14 cellular contexts compared by ENCODE assay signal in genomic region chr11:69320756-69321741, GRCh38. TPM values are rescaled to one million over a fixed set of nuclear protein-coding genes. Genes with fewer than 3 reads are reported as not detected.
DNase-seq lines count a peak whose midpoint lies in the region; TF ChIP-seq lines count a peak whose summit lies in the region.
"Had no signal": no experiment of that assay in that cellular context is flagged by ENCODE, and none has a peak within 500 bp of the region (broad histone marks: within the 10 kb centered on the region; RNA-seq: fewer than 3 reads in every experiment).

No MANE protein-coding gene starts in this region.

- H3K79me2 ChIP-seq in PC-9 (ENCODE audit: low read depth), result peaks cover 100% of the 10 kb centered on the region

- H3K36me3 ChIP-seq in PC-9 (ENCODE audit: low read depth) (peaks cover 58% of the 10 kb centered on the region), spleen (no peaks in the 10 kb centered on the region)
- H3K36me3 ChIP-seq: suprapubic skin had no signal

- H3F3A ChIP-seq in PC-9 (ENCODE audit: insufficient read depth, low read depth), result peaks cover 76% of the 10 kb centered on the region

- H3K4me1 ChIP-seq in PC-9 (replicated peaks; ENCODE audit: insufficient read depth) (peaks cover 73% of the 10 kb centered on the region), spleen (peaks cover 0 to 7% (median 0%) of the 10 kb centered on the region in 6 donors)

- POLR2A ChIA-PET in PC-9 (lab: Charles Lee; ENCODE audit: unreplicated experiment), result interaction anchor here (0.5 to 0.8 kb wide), 3 partner anchors 8 to 42 kb away, joined by 3 to 8 read pairs (median 7); no protein-coding TSS in a partner anchor

- TF ChIP-seq POLR2A in spleen (IDR thresholded peaks at IDR 0.05), result no peak

- H3K27ac ChIP-seq in PC-9, result peak overlapping the region; percentile 93
- H3K27ac ChIP-seq in spleen, result no peak overlapping the region
- H3K27ac ChIP-seq in substantia nigra (ENCODE audit: low read depth, low read length, poor library complexity, severe bottlenecking), result no peak overlapping the region
- H3K27ac ChIP-seq: 22Rv1, suprapubic skin had no signal

- H4K20me1 ChIP-seq in PC-9 (ENCODE audit: insufficient read depth), result peaks cover 53% of the 10 kb centered on the region

- peak overlapping the region; percentile 45; the same call in 1 of the 2 replicates for H3K4me3 ChIP-seq in PC-9
- H3K4me3 ChIP-seq in fibroblast of mammary gland (ENCODE audit: control insufficient read depth, low read depth, low read length), result no peak overlapping the region
- H3K4me3 ChIP-seq in spleen, result no peak overlapping the region
- H3K4me3 ChIP-seq: suprapubic skin had no signal

- no peaks in the 10 kb centered on the region for H3K9me2 ChIP-seq in PC-9 (ENCODE audit: insufficient read depth)

- intact Hi-C loops in PC-9 (cut with micrococcal nuclease; ENCODE audit: unreplicated experiment), result loop anchor here (1.0 kb wide), 1 partner anchor 20 kb away; no protein-coding TSS in a partner anchor
- intact Hi-C loops in spleen (cut with DNase I; ENCODE audit: low total_unique reads), result no loop called here

- CTCF ChIA-PET in PC-9 (lab: Charles Lee), result no interaction called here

- BruUV-seq in PC-9 (replicated peaks; lab: Mats Ljungman, UMichigan), result TSS peak; percentile 73

- TF ChIP-seq CTCF in PC-9 (conservative IDR thresholded peaks at IDR 0.05) (no peak), fibroblast of mammary gland (conservative IDR thresholded peaks at IDR 0.05; ENCODE audit: control insufficient read depth, insufficient read depth, low read depth, low read length) (no peak), spleen (IDR thresholded peaks at IDR 0.05 in 8 of 11, conservative IDR thresholded peaks at IDR 0.05 in 3 of 11) (no peak)

- H3K27me3 ChIP-seq in PC-9 (ENCODE audit: insufficient read depth, low read depth) (no peaks in the 10 kb centered on the region), spleen (replicated peaks in 1 of 7) (no peaks in the 10 kb centered on the region)
- H3K27me3 ChIP-seq: suprapubic skin had no signal

- H3K9me3 ChIP-seq in PC-9 (ENCODE audit: insufficient read depth, low read depth) (no peaks in the 10 kb centered on the region), spleen (peaks cover 0 to 10% (median 3%) of the 10 kb centered on the region in 8 donors)
- H3K9me3 ChIP-seq: suprapubic skin had no signal

- DNase-seq in activated CD4-positive, CD25-positive, alpha-beta regulatory T cell treated with anti-CD3 and anti-CD28 coated beads, Interleukin-2, amount 50 U/mL, for 72 hours, result peak; percentile 12
- DNase-seq in activated CD4-positive, CD25-positive, alpha-beta regulatory T cell (lab: John Stamatoyannopoulos, UW), result no peak
- peak; percentile 52 to 79 for DNase-seq in PC-9
- peak; percentile 47 for DNase-seq in fibroblast of mammary gland (ENCODE audit: low read depth)
- DNase-seq in spleen, result peak; percentile 21
- no peak for DNase-seq in substantia nigra (lab: John Stamatoyannopoulos, UW)
- DNase-seq in NCI-H1417 (lab: John Stamatoyannopoulos, UW), result no peak
- DNase-seq in NCI-H146 treated with DMSO at 0.1 percent for 48 hours (lab: John Stamatoyannopoulos, UW; ENCODE audit: unreplicated experiment), result no peak
- DNase-seq: activated CD8-positive, alpha-beta memory T cell treated with anti-CD3 and anti-CD28 coated beads, Interleukin-2, amount 50 U/mL, for 4 hours; natural killer cell; NCI-H1092 treated with DMSO at 0.1 percent for 48 hours had no signal

- no peak overlapping the region for H2AFZ ChIP-seq in PC-9

- WGBS in spleen, 5 donors, result 87 to 94% (median 89%) methylated on average over 9 to 10 of the region's 10 CpGs

- H3K4me2 ChIP-seq in PC-9, result peak overlapping the region; percentile 79

RNA-seq across cellular contexts. Expression of gene MYEOV, which starts 27.1 kb away (rescaled TPM):
- total RNA-seq in PC-9 (2021), result 182 and 232 TPM in 2 replicates
- total RNA-seq in spleen, result 1 to 10 TPM in 2 of 7 donors, under 1 TPM in 3, not detected in 2; 0.36 to 1.4 (median 0.52) TPM
- under 1 TPM; 0.06 to 0.43 (median 0.12) TPM for polyA plus RNA-seq in spleen
- total RNA-seq: SK-MEL-5 had no signal

Comparison
In these comparisons a context has a peak if more than half of its experiments do, and no peak if none do; other contexts are left out.
1. DNase-seq: peak in activated CD4-positive, CD25-positive, alpha-beta regulatory T cell treated with anti-CD3 and anti-CD28 coated beads, Interleukin-2, amount 50 U/mL, for 72 hours (single experiment), PC-9 (2 of 2), fibroblast of mammary gland (single experiment) and spleen (single experiment); none in activated CD4-positive, CD25-positive, alpha-beta regulatory T cell (0 of 4), substantia nigra (0 of 49), NCI-H1417 (0 of 3) and NCI-H146 treated with DMSO at 0.1 percent for 48 hours (single experiment).
2. RNA of gene MYEOV, which starts 27.1 kb away (total RNA-seq): 182 to 232 TPM in PC-9; 0.36 to 1.4 TPM in spleen; every median in the first group is over 10 times any median in the second.